Comparison of ENCODE assay signal across 1 cellular context in the genomic region with DNA sequence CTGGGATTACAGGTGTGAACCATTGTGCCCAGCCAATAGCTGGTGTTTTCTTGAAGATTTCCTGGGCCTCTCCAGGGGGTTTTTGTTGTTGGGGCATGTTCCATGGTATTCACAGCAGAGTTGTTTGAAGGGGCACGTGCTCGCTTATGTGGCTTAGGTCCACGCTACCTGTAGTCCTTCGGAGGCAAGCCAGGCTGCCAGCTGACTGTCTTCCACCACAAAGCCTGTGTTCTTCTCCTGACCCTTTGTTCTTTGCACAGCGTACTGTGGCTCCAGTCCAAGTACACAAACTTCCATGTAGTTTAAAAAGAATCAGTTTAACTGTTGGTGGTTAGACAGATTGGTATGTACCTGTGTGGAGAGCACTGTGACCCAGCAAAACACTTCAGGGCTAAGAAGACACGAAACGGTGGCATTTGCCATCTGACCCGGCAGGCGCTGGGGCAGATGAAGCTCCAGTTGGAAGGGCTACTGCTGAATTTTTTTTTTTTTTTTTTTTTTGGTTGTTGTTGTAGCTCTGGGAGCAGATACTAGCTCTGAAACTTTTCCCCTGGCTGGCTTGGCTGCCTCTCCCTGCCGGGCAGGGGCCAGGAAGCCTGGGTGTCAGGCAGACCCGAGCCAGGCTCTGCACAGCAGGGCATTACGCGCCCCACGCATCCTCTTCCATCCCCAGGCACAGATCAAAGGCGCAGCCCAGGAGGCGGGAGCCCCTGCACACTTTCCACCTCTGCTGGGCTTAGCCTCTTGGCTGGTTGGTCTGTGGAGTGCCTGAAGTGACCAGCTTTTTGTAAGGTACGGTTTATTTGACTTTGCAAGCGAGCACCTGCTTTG.
A peak's percentile ranks its signal among the peaks of the same experiment; 100 is the strongest.
TF ChIP-seq lines count a peak whose summit lies in the region.

No MANE protein-coding gene starts in this region.

TF ChIP-seq in HepG2, 621 proteins besides CTCF, POLR2A, EP300 and RAD21 (continued from another document and continues in another):
- peak; percentile 75 for TF ChIP-seq FOXK2 (IDR thresholded peaks at IDR 0.05)
- peak; percentile 55 for TF ChIP-seq PHF8 (CRISPR knock-in tag; IDR thresholded peaks at IDR 0.05)
- peak; percentile 88; the same call in 1 of the 2 replicates for TF ChIP-seq ARNTL (CRISPR knock-in tag; IDR thresholded peaks at IDR 0.05)
- peak; percentile 89; the same call in 1 of the 2 replicates for TF ChIP-seq ZNF670 (CRISPR knock-in tag; IDR thresholded peaks at IDR 0.05; ENCODE audit: borderline replicate concordance)
- TF ChIP-seq TP53 (CRISPR knock-in tag; conservative IDR thresholded peaks at IDR 0.05) = 0 out of 2 replicates have a peak, but pooled peaks have one; percentile 55
- TF ChIP-seq, protein P1, sequence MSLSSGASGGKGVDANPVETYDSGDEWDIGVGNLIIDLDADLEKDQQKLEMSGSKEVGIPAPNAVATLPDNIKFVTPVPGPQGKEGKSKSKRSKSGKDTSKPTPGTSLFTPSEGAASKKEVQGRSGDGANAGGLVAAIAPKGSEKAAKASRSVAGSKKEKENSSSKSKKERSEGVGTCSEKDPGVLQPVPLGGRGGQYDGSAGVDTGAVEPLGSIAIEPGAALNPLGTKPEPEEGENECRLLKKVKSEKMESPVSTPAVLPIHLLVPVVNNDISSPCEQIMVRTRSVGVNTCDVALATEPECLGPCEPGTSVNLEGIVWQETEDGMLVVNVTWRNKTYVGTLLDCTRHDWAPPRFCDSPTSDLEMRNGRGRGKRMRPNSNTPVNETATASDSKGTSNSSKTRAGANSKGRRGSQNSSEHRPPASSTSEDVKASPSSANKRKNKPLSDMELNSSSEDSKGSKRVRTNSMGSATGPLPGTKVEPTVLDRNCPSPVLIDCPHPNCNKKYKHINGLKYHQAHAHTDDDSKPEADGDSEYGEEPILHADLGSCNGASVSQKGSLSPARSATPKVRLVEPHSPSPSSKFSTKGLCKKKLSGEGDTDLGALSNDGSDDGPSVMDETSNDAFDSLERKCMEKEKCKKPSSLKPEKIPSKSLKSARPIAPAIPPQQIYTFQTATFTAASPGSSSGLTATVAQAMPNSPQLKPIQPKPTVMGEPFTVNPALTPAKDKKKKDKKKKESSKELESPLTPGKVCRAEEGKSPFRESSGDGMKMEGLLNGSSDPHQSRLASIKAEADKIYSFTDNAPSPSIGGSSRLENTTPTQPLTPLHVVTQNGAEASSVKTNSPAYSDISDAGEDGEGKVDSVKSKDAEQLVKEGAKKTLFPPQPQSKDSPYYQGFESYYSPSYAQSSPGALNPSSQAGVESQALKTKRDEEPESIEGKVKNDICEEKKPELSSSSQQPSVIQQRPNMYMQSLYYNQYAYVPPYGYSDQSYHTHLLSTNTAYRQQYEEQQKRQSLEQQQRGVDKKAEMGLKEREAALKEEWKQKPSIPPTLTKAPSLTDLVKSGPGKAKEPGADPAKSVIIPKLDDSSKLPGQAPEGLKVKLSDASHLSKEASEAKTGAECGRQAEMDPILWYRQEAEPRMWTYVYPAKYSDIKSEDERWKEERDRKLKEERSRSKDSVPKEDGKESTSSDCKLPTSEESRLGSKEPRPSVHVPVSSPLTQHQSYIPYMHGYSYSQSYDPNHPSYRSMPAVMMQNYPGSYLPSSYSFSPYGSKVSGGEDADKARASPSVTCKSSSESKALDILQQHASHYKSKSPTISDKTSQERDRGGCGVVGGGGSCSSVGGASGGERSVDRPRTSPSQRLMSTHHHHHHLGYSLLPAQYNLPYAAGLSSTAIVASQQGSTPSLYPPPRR (CRISPR knock-in tag; IDR thresholded peaks at IDR 0.05; ENCODE audit: borderline replicate concordance) = peak; percentile 78
- peak; percentile 37; the same call in 1 of the 2 replicates for TF ChIP-seq PRDM4 (CRISPR knock-in tag; IDR thresholded peaks at IDR 0.05; ENCODE audit: borderline replicate concordance)
- peak; percentile 52 for TF ChIP-seq THAP11 (CRISPR knock-in tag; IDR thresholded peaks at IDR 0.05)
- peak; percentile 47; the same call in 1 of the 2 replicates for TF ChIP-seq ZNF547 (CRISPR knock-in tag; IDR thresholded peaks at IDR 0.05)
- no peak for TF ChIP-seq ZNF674 (CRISPR knock-in tag; IDR thresholded peaks at IDR 0.05; ENCODE audit: low read depth)
- peak; percentile 98 for TF ChIP-seq MAX (IDR thresholded peaks at IDR 0.05)
- no peak; the same call in 1 of the 2 replicates for TF ChIP-seq ZNF598 (CRISPR knock-in tag; IDR thresholded peaks at IDR 0.05; ENCODE audit: borderline replicate concordance)
- TF ChIP-seq ZNF552 (CRISPR knock-in tag; IDR thresholded peaks at IDR 0.05; ENCODE audit: borderline replicate concordance) = peak; percentile 64; the same call in 1 of the 2 replicates
- no peak for TF ChIP-seq ZNF484 (CRISPR knock-in tag; IDR thresholded peaks at IDR 0.05; ENCODE audit: borderline replicate concordance, low read depth)
- TF ChIP-seq STAT5B (CRISPR knock-in tag; IDR thresholded peaks at IDR 0.05) = no peak
- peak; percentile 45; the same call in 1 of the 2 replicates for TF ChIP-seq ZFP90 (CRISPR knock-in tag; IDR thresholded peaks at IDR 0.05; ENCODE audit: borderline replicate concordance)
- TF ChIP-seq, protein P2, sequence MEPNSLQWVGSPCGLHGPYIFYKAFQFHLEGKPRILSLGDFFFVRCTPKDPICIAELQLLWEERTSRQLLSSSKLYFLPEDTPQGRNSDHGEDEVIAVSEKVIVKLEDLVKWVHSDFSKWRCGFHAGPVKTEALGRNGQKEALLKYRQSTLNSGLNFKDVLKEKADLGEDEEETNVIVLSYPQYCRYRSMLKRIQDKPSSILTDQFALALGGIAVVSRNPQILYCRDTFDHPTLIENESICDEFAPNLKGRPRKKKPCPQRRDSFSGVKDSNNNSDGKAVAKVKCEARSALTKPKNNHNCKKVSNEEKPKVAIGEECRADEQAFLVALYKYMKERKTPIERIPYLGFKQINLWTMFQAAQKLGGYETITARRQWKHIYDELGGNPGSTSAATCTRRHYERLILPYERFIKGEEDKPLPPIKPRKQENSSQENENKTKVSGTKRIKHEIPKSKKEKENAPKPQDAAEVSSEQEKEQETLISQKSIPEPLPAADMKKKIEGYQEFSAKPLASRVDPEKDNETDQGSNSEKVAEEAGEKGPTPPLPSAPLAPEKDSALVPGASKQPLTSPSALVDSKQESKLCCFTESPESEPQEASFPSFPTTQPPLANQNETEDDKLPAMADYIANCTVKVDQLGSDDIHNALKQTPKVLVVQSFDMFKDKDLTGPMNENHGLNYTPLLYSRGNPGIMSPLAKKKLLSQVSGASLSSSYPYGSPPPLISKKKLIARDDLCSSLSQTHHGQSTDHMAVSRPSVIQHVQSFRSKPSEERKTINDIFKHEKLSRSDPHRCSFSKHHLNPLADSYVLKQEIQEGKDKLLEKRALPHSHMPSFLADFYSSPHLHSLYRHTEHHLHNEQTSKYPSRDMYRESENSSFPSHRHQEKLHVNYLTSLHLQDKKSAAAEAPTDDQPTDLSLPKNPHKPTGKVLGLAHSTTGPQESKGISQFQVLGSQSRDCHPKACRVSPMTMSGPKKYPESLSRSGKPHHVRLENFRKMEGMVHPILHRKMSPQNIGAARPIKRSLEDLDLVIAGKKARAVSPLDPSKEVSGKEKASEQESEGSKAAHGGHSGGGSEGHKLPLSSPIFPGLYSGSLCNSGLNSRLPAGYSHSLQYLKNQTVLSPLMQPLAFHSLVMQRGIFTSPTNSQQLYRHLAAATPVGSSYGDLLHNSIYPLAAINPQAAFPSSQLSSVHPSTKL (CRISPR knock-in tag; IDR thresholded peaks at IDR 0.05) = peak; percentile 90
- TF ChIP-seq, protein P3, sequence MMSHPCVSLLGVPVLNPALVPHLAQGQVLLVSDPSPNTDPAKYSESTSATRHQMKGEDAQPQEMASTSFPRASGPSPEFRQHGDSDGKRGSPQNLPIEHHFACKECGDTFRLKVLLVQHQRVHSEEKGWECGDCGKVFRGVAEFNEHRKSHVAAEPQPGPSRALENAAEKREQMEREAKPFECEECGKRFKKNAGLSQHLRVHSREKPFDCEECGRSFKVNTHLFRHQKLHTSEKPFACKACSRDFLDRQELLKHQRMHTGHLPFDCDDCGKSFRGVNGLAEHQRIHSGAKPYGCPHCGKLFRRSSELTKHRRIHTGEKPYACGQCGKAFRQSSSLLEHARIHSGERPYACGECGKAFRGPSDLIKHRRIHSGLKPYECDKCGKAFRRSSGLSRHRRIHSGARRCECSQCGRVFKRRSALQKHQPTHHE (CRISPR knock-in tag; IDR thresholded peaks at IDR 0.05; ENCODE audit: borderline replicate concordance) = no peak; the same call in 1 of the 2 replicates
- TF ChIP-seq SMAD1 (CRISPR knock-in tag; IDR thresholded peaks at IDR 0.05; ENCODE audit: borderline replicate concordance, low read depth) = no peak
- peak; percentile 23; the same call in 1 of the 2 replicates for TF ChIP-seq ZBTB14 (CRISPR knock-in tag; IDR thresholded peaks at IDR 0.05)
- no peak for TF ChIP-seq PRPF4 (IDR thresholded peaks at IDR 0.05; ENCODE audit: low read depth, low read length, poor library complexity, severe bottlenecking)
- peak; percentile 24; the same call in 1 of the 2 replicates for TF ChIP-seq ZNF367 (CRISPR knock-in tag; IDR thresholded peaks at IDR 0.05; ENCODE audit: borderline replicate concordance)
- peak; percentile 90; the same call in 1 of the 2 replicates for TF ChIP-seq HNF4G (IDR thresholded peaks at IDR 0.05; ENCODE audit: borderline replicate concordance, low read depth, low read length)
- TF ChIP-seq HNF4G (CRISPR knock-in tag; IDR thresholded peaks at IDR 0.05; ENCODE audit: borderline replicate concordance, low read depth) = peak; percentile 73
- TF ChIP-seq ZNF788 (CRISPR knock-in tag; IDR thresholded peaks at IDR 0.05; ENCODE audit: borderline replicate concordance) = peak; percentile 34; the same call in 1 of the 2 replicates
- TF ChIP-seq TOE1 (CRISPR knock-in tag; IDR thresholded peaks at IDR 0.05) = peak; percentile 55; the same call in 1 of the 2 replicates
- TF ChIP-seq ARHGAP35 (CRISPR knock-in tag; IDR thresholded peaks at IDR 0.05; ENCODE audit: borderline replicate concordance) = 0 out of 2 replicates have a peak, but pooled peaks have one; percentile 29
- TF ChIP-seq NKX3-1 (CRISPR knock-in tag; IDR thresholded peaks at IDR 0.05) = peak; percentile 73
- TF ChIP-seq PPARG (CRISPR knock-in tag; conservative IDR thresholded peaks at IDR 0.05) = peak; percentile 65
- TF ChIP-seq THRA (CRISPR knock-in tag; IDR thresholded peaks at IDR 0.05; ENCODE audit: borderline replicate concordance) = peak; percentile 78
- no peak; the same call in 1 of the 2 replicates for TF ChIP-seq BORCS8-MEF2B (CRISPR knock-in tag; IDR thresholded peaks at IDR 0.05)
- peak; percentile 86 for TF ChIP-seq ZNF224 (CRISPR knock-in tag; IDR thresholded peaks at IDR 0.05)
- peak; percentile 61 for TF ChIP-seq TAF1 (CRISPR knock-in tag; IDR thresholded peaks at IDR 0.05)
- no peak for TF ChIP-seq KLF13 (CRISPR knock-in tag; IDR thresholded peaks at IDR 0.05)
- peak; percentile 88 for TF ChIP-seq MXD4 (CRISPR knock-in tag; IDR thresholded peaks at IDR 0.05)
- TF ChIP-seq FOXO1 (CRISPR knock-in tag; IDR thresholded peaks at IDR 0.05) = peak; percentile 90
- TF ChIP-seq, protein P4, sequence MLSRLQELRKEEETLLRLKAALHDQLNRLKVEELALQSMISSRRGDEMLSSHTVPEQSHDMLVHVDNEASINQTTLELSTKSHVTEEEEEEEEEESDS (CRISPR knock-in tag; IDR thresholded peaks at IDR 0.05; ENCODE audit: borderline replicate concordance) = peak; percentile 42; the same call in 1 of the 2 replicates
- peak; percentile 90; the same call in 2 of the 3 replicates for TF ChIP-seq MXI1 (IDR thresholded peaks at IDR 0.05; ENCODE audit: borderline replicate concordance, low read depth, low read length)
- peak; percentile 61 for TF ChIP-seq KDM6A (CRISPR knock-in tag; IDR thresholded peaks at IDR 0.05; ENCODE audit: low read depth)
- peak; percentile 71; the same call in 1 of the 2 replicates for TF ChIP-seq ZNF709 (CRISPR knock-in tag; IDR thresholded peaks at IDR 0.05)
- peak; percentile 49; the same call in 1 of the 2 replicates for TF ChIP-seq ZNF124 (CRISPR knock-in tag; IDR thresholded peaks at IDR 0.05)
- TF ChIP-seq U2AF1 (optimal IDR thresholded peaks at IDR 0.05; ENCODE audit: low read depth, low read length) = peak; percentile 65
- no peak for TF ChIP-seq ZBTB8A (CRISPR knock-in tag; IDR thresholded peaks at IDR 0.05; ENCODE audit: borderline replicate concordance, low read depth)
- 0 out of 2 replicates have a peak, but pooled peaks have one; percentile 35 for TF ChIP-seq KLF6 (CRISPR knock-in tag; IDR thresholded peaks at IDR 0.05)
- no peak for TF ChIP-seq FOSL1 (CRISPR knock-in tag; IDR thresholded peaks at IDR 0.05; ENCODE audit: borderline replicate concordance)
- no peak for TF ChIP-seq SCMH1 (CRISPR knock-in tag; IDR thresholded peaks at IDR 0.05; ENCODE audit: borderline replicate concordance)
